In genomic region chr2:101106453-101107181, GRCh38 we compare ENCODE assay signal across 15 cellular contexts. TPM values are rescaled to one million over a fixed set of nuclear protein-coding genes. Genes with fewer than 3 reads are reported as not detected.
DNase-seq lines count a peak whose midpoint lies in the region; ATAC-seq, FAIRE-seq and TF ChIP-seq lines count a peak whose summit lies in the region.
"Had no signal": no experiment of that assay in that cellular context is flagged by ENCODE, and none has a peak within 500 bp of the region (broad histone marks: within the 10 kb centered on the region; RNA-seq: fewer than 3 reads in every experiment).

No MANE protein-coding gene starts in this region.

- H3K4me3 ChIP-seq in pancreas = no peak overlapping the region
- H3K4me3 ChIP-seq in upper lobe of left lung = no peak overlapping the region

- H3K4me1 ChIP-seq in pancreas (peaks cover 41 to 64% (median 57%) of the 10 kb centered on the region in 3 donors), upper lobe of left lung (peaks cover 24 to 30% (median 26%) of the 10 kb centered on the region in 4 donors)

- intact Hi-C loops in pancreas (cut with DNase I) = no loop called here

- no peak for TF ChIP-seq POLR2A in upper lobe of left lung (IDR thresholded peaks at IDR 0.05)

- peak; percentile 92 for DNase-seq in DMS53 treated with DMSO at 0.1 percent for 48 hours (lab: John Stamatoyannopoulos, UW; ENCODE audit: unreplicated experiment)
- DNase-seq in NCI-H2171 treated with DMSO at 0.1 percent for 48 hours (lab: John Stamatoyannopoulos, UW) = peak; percentile 55
- DNase-seq in dermis blood vessel endothelial cell = peak; percentile 61
- no peak for DNase-seq in pancreas
- DNase-seq in stimulated activated CD4-positive, alpha-beta T cell treated with anti-CD3 and anti-CD28 coated beads, Interleukin-1b, Interleukin-23, amount 100 ng/mL, for 48 hours = no peak
- no peak for DNase-seq in NCI-H1048 (lab: John Stamatoyannopoulos, UW)
- no peak for DNase-seq in upper lobe of left lung
- no peak for DNase-seq in RKO (ENCODE audit: low spot score)
- DNase-seq: effector CD4-positive, alpha-beta T cell; NCI-H2081 treated with DMSO at 0.1 percent for 48 hours; stimulated activated naive B cell treated with anti-CD40 and anti-IgM and Interleukin-4, amounts not matched to agents 10 μg/mL and 1 μg/mL and 100 μg/mL, for 72 hours had no signal

- no peak for FAIRE-seq in pancreas (lab: Jason Lieb, UNC)
- FAIRE-seq: astrocyte, GM12892 had no signal

- H3K9me3 ChIP-seq in pancreas (no peaks in the 10 kb centered on the region), upper lobe of left lung (no peaks in the 10 kb centered on the region)

- no peak for TF ChIP-seq CTCF in pancreas (IDR thresholded peaks at IDR 0.05)
- TF ChIP-seq CTCF in upper lobe of left lung (IDR thresholded peaks at IDR 0.05) = no peak

- WGBS in pancreas, 2 donors = 44 to 46% methylated on average over 12 of the region's 12 CpGs
- WGBS in upper lobe of left lung, 2 donors = 57 to 61% methylated on average over 12 of the region's 12 CpGs

- no peak for TF ChIP-seq EP300 in upper lobe of left lung (IDR thresholded peaks at IDR 0.05)

- ATAC-seq in pancreas (peak; percentile 73 to 81 (median 80)), upper lobe of left lung (ENCODE audit: low FRiP score in 2 of 2) (no peak)
- ATAC-seq: stimulated activated naive B cell treated with anti-CD40 and anti-IgM and Interleukin-4, amounts not matched to agents 10 μg/mL and 1 μg/mL and 100 μg/mL, for 72 hours had no signal

- H3K36me3 ChIP-seq in pancreas (no peaks in the 10 kb centered on the region), upper lobe of left lung (no peaks in the 10 kb centered on the region)

- no peaks in the 10 kb centered on the region for H3K27me3 ChIP-seq in pancreas
- H3K27me3 ChIP-seq in upper lobe of left lung = no peaks in the 10 kb centered on the region

- H3K27ac ChIP-seq in pancreas (peak overlapping the region in 2 of 4 donors; percentile 24 to 35), upper lobe of left lung (no peak overlapping the region)
- H3K27ac ChIP-seq: KMS-11, RWPE1 had no signal

RNA-seq across cellular contexts. Expression of gene TBC1D8, which starts 44.6 kb away (rescaled TPM):
- total RNA-seq in dermis blood vessel endothelial cell (81.3 and 89.8 TPM in 2 replicates), pancreas (10 to 100 TPM; 21.3 to 43.2 (median 31.1) TPM), upper lobe of left lung (100 to 1,000 TPM in 1 of 6 donors, 10 to 100 TPM in 5; 21.0 to 133 (median 56.8) TPM)
- polyA plus RNA-seq in pancreas = 10 to 100 TPM; 37.1 to 46.2 TPM

Comparison
In these comparisons a context has a peak if more than half of its experiments do, and no peak if none do; other contexts are left out.
1. DNase-seq: peak in DMS53 treated with DMSO at 0.1 percent for 48 hours (single experiment), NCI-H2171 treated with DMSO at 0.1 percent for 48 hours (single experiment) and dermis blood vessel endothelial cell (single experiment); none in pancreas (0 of 6), stimulated activated CD4-positive, alpha-beta T cell treated with anti-CD3 and anti-CD28 coated beads, Interleukin-1b, Interleukin-23, amount 100 ng/mL, for 48 hours (single experiment), NCI-H1048 (single experiment), upper lobe of left lung (0 of 2) and RKO (single experiment).
2. ATAC-seq: peak in pancreas (4 of 4); none in upper lobe of left lung (0 of 2).